ENCODE assay signal across 1 cellular context in genomic region chr15:60326343-60326742, GRCh38.
TF ChIP-seq lines count a peak whose summit lies in the region.

No MANE protein-coding gene starts in this region.

TF ChIP-seq in GM23338, 12 proteins besides CTCF, POLR2A, EP300 and RAD21 (continued from another document):
- TF ChIP-seq REST (IDR thresholded peaks at IDR 0.05; ENCODE audit: unreplicated experiment) = no peak
- TF ChIP-seq EZH2 (IDR thresholded peaks at IDR 0.05; ENCODE audit: low read depth, unreplicated experiment) = no peak
- TF ChIP-seq ZNF331 (CRISPR knock-in tag; IDR thresholded peaks at IDR 0.05; ENCODE audit: low read depth) = no peak
- TF ChIP-seq JUNB (IDR thresholded peaks at IDR 0.05; ENCODE audit: unreplicated experiment) = no peak
- no peak for TF ChIP-seq NANOG (IDR thresholded peaks at IDR 0.05; ENCODE audit: borderline replicate concordance)
- TF ChIP-seq STAT1 (IDR thresholded peaks at IDR 0.05; ENCODE audit: unreplicated experiment) = no peak
